ENCODE assay signal across 8 cellular contexts in genomic region chr4:1566301-1566837, GRCh38.
DNase-seq lines count a peak whose midpoint lies in the region; ATAC-seq and TF ChIP-seq lines count a peak whose summit lies in the region.
"Not testable (repeated sequence)": the region's sequence is repeated elsewhere in the genome, so short reads cannot be mapped to it uniquely, and the experiment has no call there.

No MANE protein-coding gene starts in this region.

- not testable (repeated sequence) for H3K9me3 ChIP-seq in body of pancreas, mucosa of descending colon, upper lobe of right lung

- not testable (repeated sequence) for H3K4me3 Mint-ChIP-seq in activated B cell treated with CpG ODN at 0.5 μM for 24 hours

- in situ Hi-C loops in Caki2 (cut with HindIII; ENCODE audit: low pct_unique_long_range_greater_than_20kb, low sequenced_read_pairs): not testable (repeated sequence)

- not testable (repeated sequence) for H3K27me3 ChIP-seq in body of pancreas
- H3K27me3 ChIP-seq in upper lobe of right lung: peaks cover 46% of the 10 kb centered on the region

- intact Hi-C loops in activated B cell treated with CpG ODN at 0.5 μM for 24 hours (cut with micrococcal nuclease); body of pancreas (cut with DNase I); Right ventricle myocardium inferior (cut with DNase I); mucosa of descending colon (cut with DNase I, micrococcal nuclease); upper lobe of right lung (cut with DNase I): not testable (repeated sequence)

- not testable (repeated sequence) for H3K4me1 ChIP-seq in body of pancreas; mucosa of descending colon (ENCODE audit: low read depth); upper lobe of right lung

- peak; percentile 36 for ATAC-seq in activated B cell treated with CpG ODN at 0.5 μM for 24 hours (ENCODE audit: low read depth)
- ATAC-seq in body of pancreas: peak; percentile 9
- not testable (repeated sequence) for ATAC-seq in Right ventricle myocardium inferior
- ATAC-seq in mucosa of descending colon: peak; percentile 79
- peak; percentile 12 for ATAC-seq in upper lobe of right lung

- peak; percentile 19 for DNase-seq in Caki2 (ENCODE audit: low read depth)
- peak; percentile 20 for DNase-seq in HT-29 (ENCODE audit: low spot score)
- DNase-seq in NCI-H748 (lab: John Stamatoyannopoulos, UW; ENCODE audit: unreplicated experiment): peak; percentile 29
- not testable (repeated sequence) for DNase-seq in activated B cell treated with CpG ODN at 0.5 μM for 24 hours
- peak in 1 of 4 donors; percentile 23 for DNase-seq in body of pancreas
- peak; percentile 8 for DNase-seq in Right ventricle myocardium inferior (ENCODE audit: missing footprints)
- peak; percentile 52 to 74 (median 65) for DNase-seq in mucosa of descending colon
- DNase-seq in upper lobe of right lung: peak; percentile 68

- POLR2A ChIA-PET in activated B cell treated with CpG ODN at 0.5 μM for 24 hours (lab: Charles Lee): not testable (repeated sequence)

- not testable (repeated sequence) for H3K36me3 ChIP-seq in body of pancreas (replicated peaks in 1 of 2; ENCODE audit: insufficient read depth in 1 of 2, low read depth in 2 of 2); mucosa of descending colon (ENCODE audit: low read depth); upper lobe of right lung

- not testable (repeated sequence) for H3K9me3 Mint-ChIP-seq in activated B cell treated with CpG ODN at 0.5 μM for 24 hours

- TF ChIP-seq POLR2A in body of pancreas (IDR thresholded peaks at IDR 0.05): not testable (repeated sequence)

- WGBS in body of pancreas, 2 donors: 25 to 27% methylated on average over 9 to 11 of the region's 14 CpGs

- H3K4me1 Mint-ChIP-seq in activated B cell treated with CpG ODN at 0.5 μM for 24 hours: not testable (repeated sequence)

- H3K4me3 ChIP-seq in body of pancreas, mucosa of descending colon, upper lobe of right lung: not testable (repeated sequence)

- CTCF ChIA-PET in activated B cell treated with CpG ODN at 0.5 μM for 24 hours (lab: Charles Lee): not testable (repeated sequence)

- not testable (repeated sequence) for TF ChIP-seq CTCF in activated B cell treated with CpG ODN at 0.5 μM for 24 hours (IDR thresholded peaks at IDR 0.05); body of pancreas (IDR thresholded peaks at IDR 0.05); mucosa of descending colon (IDR thresholded peaks at IDR 0.05); upper lobe of right lung (IDR thresholded peaks at IDR 0.05)

- peaks cover 12% of the 10 kb centered on the region for H3K27me3 Mint-ChIP-seq in activated B cell treated with CpG ODN at 0.5 μM for 24 hours

- H3K36me3 Mint-ChIP-seq in activated B cell treated with CpG ODN at 0.5 μM for 24 hours (ENCODE audit: low read depth): not testable (repeated sequence)

- not testable (repeated sequence) for H3K27ac ChIP-seq in body of pancreas, upper lobe of right lung

- H3K27ac Mint-ChIP-seq in activated B cell treated with CpG ODN at 0.5 μM for 24 hours: not testable (repeated sequence)
